Comparison of ENCODE assay signal across 27 cellular contexts in the genomic region with DNA sequence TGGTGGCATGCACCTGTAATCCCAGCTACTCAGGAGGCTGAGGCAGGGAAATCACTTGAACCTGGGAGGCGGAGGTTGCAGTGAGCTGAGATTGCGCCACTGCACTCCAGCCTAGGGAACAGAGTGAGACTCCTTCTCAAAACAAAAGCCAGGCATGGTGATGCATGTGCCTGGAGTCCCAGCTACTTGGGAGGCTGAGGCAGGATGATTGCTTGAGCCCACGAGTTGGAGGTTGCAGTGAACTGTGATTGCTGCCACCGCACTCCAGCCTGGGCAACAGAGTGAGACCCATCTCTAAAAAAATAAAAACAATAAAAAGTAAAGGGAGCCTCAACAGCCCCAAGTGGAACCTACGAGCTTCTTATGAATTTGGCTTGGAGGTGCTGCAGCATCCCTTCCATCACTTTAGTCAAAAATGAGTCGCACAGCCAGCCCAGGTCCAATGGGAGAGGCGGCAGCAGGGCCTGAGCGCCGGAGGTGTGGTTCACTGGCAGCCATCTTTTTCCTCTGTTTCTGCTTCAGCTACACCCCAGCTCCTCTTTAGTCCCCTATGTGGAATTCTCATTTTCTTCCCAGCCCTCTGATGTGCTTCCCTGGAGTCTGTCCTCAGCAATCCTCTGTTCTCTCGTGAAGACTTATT. TPM values are rescaled to one million over a fixed set of nuclear protein-coding genes. Genes with fewer than 3 reads are reported as not detected.
"Had no signal": no experiment of that assay in that cellular context is flagged by ENCODE, and none has a peak within 500 bp of the region (broad histone marks: within the 10 kb centered on the region; RNA-seq: fewer than 3 reads in every experiment).

No MANE protein-coding gene starts in this region.

- H3K27me3 Mint-ChIP-seq: natural killer cell treated with Interleukin-12 subunit alpha and Interleukin-12 subunit beta and Interleukin-15 and Interleukin-18, amount 100 ng/mL, for 72 hours had no signal

- H3K36me3 Mint-ChIP-seq: natural killer cell treated with Interleukin-12 subunit alpha and Interleukin-12 subunit beta and Interleukin-15 and Interleukin-18, amount 100 ng/mL, for 72 hours had no signal

- H3K27me3 ChIP-seq: colonic mucosa, esophagus muscularis mucosa, neural progenitor cell, spleen, stomach, uterus had no signal

- H3K4me3 Mint-ChIP-seq: endodermal cell; immature natural killer cell; natural killer cell treated with Interleukin-12 subunit alpha and Interleukin-12 subunit beta and Interleukin-15 and Interleukin-18, amount 100 ng/mL, for 72 hours; neural progenitor cell had no signal

- ATAC-seq: left cardiac atrium; lower lobe of right lung; natural killer cell treated with Interleukin-12 subunit alpha and Interleukin-12 subunit beta and Interleukin-15 and Interleukin-18, amount 100 ng/mL, for 72 hours; sciatic nerve had no signal

- H3K4me1 ChIP-seq: colonic mucosa, uterus had no signal

- H3K9me3 Mint-ChIP-seq: endodermal cell; immature natural killer cell; natural killer cell treated with Interleukin-12 subunit alpha and Interleukin-12 subunit beta and Interleukin-15 and Interleukin-18, amount 100 ng/mL, for 72 hours; neural progenitor cell had no signal

- H3K36me3 ChIP-seq: colonic mucosa, neural progenitor cell, uterus had no signal

- H3K27ac Mint-ChIP-seq: endodermal cell; immature natural killer cell; natural killer cell treated with Interleukin-12 subunit alpha and Interleukin-12 subunit beta and Interleukin-15 and Interleukin-18, amount 100 ng/mL, for 72 hours had no signal

- DNase-seq: colonic mucosa; effector CD4-positive, alpha-beta T cell; endodermal cell; immature natural killer cell; left cardiac atrium; left ventricle myocardium inferior; lower lobe of right lung; mesenchymal stem cell; midbrain; occipital lobe; spleen; stimulated activated CD4-positive, alpha-beta T cell treated with anti-CD3 and anti-CD28 coated beads, Interleukin-15, amount 100 ng/mL, for 24 hours; stimulated activated CD4-positive, alpha-beta T cell treated with anti-CD3 and anti-CD28 coated beads, Interleukin-1b, Interleukin-23, amount 100 ng/mL, for 48 hours; stimulated activated CD4-positive, alpha-beta T cell treated with anti-CD3 and anti-CD28 coated beads, Interleukin-4, amount 100 ng/mL, for 4 hours; stimulated activated naive CD4-positive, alpha-beta T cell; stomach; substantia nigra; trophoblast cell; uterus had no signal

- H3K9me3 ChIP-seq: colonic mucosa, esophagus muscularis mucosa, left ventricle myocardium inferior, lower lobe of right lung, prostate gland, spleen, stomach, thoracic aorta, uterus had no signal

- H3K4me3 ChIP-seq: colonic mucosa, esophagus muscularis mucosa, left ventricle myocardium inferior, lower lobe of right lung, neural progenitor cell, prostate gland, spleen, stomach, thoracic aorta, uterus had no signal

- H3K27ac ChIP-seq: colonic mucosa, esophagus muscularis mucosa, lower lobe of right lung, neural progenitor cell, parathyroid adenoma, spleen, thoracic aorta had no signal

RNA-seq across cellular contexts. Expression of a gene that starts 44.7 kb away (rescaled TPM):
- polyA plus RNA-seq: immature natural killer cell, keratinocyte, spleen, stomach had no signal
